Comparison of ENCODE assay signal across 31 cellular contexts in the genomic region with DNA sequence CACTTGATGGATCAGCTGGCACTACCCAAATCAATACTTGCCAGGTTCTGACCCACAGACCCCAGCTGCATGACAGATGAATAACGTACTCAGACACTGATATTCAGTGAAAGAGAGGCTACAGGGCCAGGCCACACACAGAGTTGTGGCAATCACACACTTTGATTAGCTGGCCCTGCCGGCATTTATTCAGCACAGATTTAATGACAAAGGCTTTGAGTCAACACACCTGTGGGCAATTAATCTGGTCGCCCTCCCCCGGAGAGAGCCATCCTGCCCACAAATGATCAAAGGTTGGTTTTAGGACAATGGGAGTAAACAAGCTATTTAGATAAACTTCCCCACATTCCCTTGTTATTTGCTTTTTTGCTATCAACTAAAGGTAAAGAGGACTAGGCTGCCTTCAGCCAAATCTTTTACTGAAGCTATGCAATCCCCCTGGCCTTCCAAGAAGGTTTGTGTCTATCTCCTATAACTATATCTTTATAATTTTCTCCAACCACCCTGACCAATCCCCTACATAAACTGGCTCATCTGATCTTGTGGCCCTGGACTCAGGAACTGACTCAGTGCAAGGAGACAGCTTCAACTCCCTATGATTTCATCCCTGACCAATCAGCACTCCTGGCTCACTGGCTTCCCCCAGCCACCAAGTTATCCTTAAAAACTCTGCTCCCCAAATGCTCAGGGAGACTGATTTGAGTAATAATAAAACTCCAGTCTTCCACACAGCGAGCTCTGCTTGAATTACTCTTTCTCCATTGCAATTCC.
"Had no signal": no experiment of that assay in that cellular context is flagged by ENCODE, and none has a peak within 500 bp of the region (broad histone marks: within the 10 kb centered on the region; RNA-seq: fewer than 3 reads in every experiment).

No MANE protein-coding gene starts in this region.

- ATAC-seq: activated CD4-positive, CD25-positive, alpha-beta regulatory T cell treated with anti-CD3 and anti-CD28 coated beads, Interleukin-2, amount 50 U/mL, for 24 hours; activated CD8-positive, alpha-beta T cell treated with anti-CD3 and anti-CD28 coated beads for 36 hours; Panc1; Right ventricle myocardium inferior; T-cell had no signal

- DNase-seq: activated CD4-positive, alpha-beta T cell treated with anti-CD3 and anti-CD28 coated beads for 4 hours; activated CD8-positive, alpha-beta memory T cell treated with anti-CD3 and anti-CD28 coated beads, Interleukin-2, amount 50 U/mL, for 4 hours; activated CD8-positive, alpha-beta T cell treated with anti-CD3 and anti-CD28 coated beads for 36 hours; activated effector memory CD4-positive, alpha-beta T cell treated with Interleukin-2 at 50 U/mL for 16 hours; activated naive CD4-positive, alpha-beta T cell; activated T-cell treated with anti-CD3 and anti-CD28 coated beads, Interleukin-2, amount 50 U/mL, for 1 hour; aorta; central memory CD4-positive, alpha-beta T cell; MG63; MV-4-11; NCI-H1092 treated with DMSO at 0.1 percent for 48 hours; NCI-H1417 treated with DMSO at 0.1 percent for 48 hours; NCI-H1694; NCI-H2029; NCI-H2107; NCI-H2171 treated with DMSO at 0.1 percent for 48 hours; NCI-H345; NCI-H510A; NCI-H526 treated with DMSO at 0.1 percent for 48 hours; NCI-H82; OCI-M1; RPMI8226; T-cell; T-helper 2 cell; T1000; WERI-Rb-1 had no signal

- H3K27me3 Mint-ChIP-seq: activated CD8-positive, alpha-beta T cell treated with anti-CD3 and anti-CD28 coated beads for 36 hours; activated naive CD4-positive, alpha-beta T cell treated with anti-CD3 and anti-CD28 coated beads, Interleukin-2, amount 50 U/mL, for 24 hours; T-cell had no signal

- H3K27ac Mint-ChIP-seq: activated CD8-positive, alpha-beta T cell treated with anti-CD3 and anti-CD28 coated beads for 36 hours; activated naive CD4-positive, alpha-beta T cell treated with anti-CD3 and anti-CD28 coated beads, Interleukin-2, amount 50 U/mL, for 24 hours; T-cell had no signal

- H3K27me3 ChIP-seq: MG63 had no signal

- H3K27ac ChIP-seq: SK-N-MC, WERI-Rb-1 had no signal

- H3K4me1 Mint-ChIP-seq: activated naive CD4-positive, alpha-beta T cell treated with anti-CD3 and anti-CD28 coated beads, Interleukin-2, amount 50 U/mL, for 24 hours; T-cell had no signal

- H3K36me3 ChIP-seq: MG63 had no signal

- H3K4me3 ChIP-seq: MG63, SK-N-MC had no signal

- H3K4me3 Mint-ChIP-seq: activated CD8-positive, alpha-beta T cell treated with anti-CD3 and anti-CD28 coated beads for 36 hours; activated naive CD4-positive, alpha-beta T cell treated with anti-CD3 and anti-CD28 coated beads, Interleukin-2, amount 50 U/mL, for 24 hours; T-cell had no signal
